Comparison of ENCODE assay signal across 1 cellular context in the genomic region with DNA sequence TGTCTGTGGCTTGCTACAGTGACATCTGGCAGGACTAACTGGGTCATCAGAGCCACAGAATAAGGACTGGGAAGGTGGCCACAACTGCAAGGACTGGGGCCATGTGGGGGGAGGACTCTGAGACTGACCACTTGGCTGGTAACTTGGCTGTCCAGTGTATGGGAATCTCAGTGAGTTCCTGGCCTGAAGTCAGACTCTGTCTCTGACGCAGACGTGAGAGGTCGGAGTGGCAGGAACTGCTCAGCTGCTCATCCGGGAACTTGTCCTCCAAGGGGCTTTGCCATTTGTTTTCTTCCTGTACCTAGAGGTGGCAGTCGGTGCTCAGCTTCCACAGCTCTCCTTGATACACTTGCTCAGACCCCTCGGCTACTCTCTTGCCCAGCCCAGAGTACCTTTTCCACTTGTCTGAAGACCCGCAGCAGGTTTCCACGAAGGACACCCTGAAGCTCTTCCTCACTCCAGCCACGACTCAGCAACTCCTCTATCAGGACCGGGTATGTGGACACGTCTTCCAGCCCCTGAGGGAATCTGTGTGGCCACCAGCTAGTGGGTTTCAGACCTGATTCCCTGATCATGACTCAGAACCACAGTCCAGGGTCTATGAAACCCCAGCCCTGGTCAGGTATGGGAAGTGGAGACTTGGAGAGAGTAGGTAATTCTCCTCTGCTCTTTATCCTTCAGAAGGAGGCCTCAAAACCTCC.
TF ChIP-seq lines count a peak whose summit lies in the region.

No MANE protein-coding gene starts in this region.

TF ChIP-seq in HepG2, 621 proteins besides CTCF, POLR2A, EP300 and RAD21 (continued from another document and continues in another):
- TF ChIP-seq ZSCAN5A (CRISPR knock-in tag; IDR thresholded peaks at IDR 0.05; ENCODE audit: borderline replicate concordance) (no peak), ELF1 (CRISPR knock-in tag; IDR thresholded peaks at IDR 0.05) (peak; percentile 29; the same call in 1 of the 2 replicates), ZNF83 (CRISPR knock-in tag; IDR thresholded peaks at IDR 0.05; ENCODE audit: borderline replicate concordance) (no peak), BCL3 (CRISPR knock-in tag; IDR thresholded peaks at IDR 0.05) (no peak), AHR (CRISPR knock-in tag; IDR thresholded peaks at IDR 0.05) (peak; percentile 25; the same call in 1 of the 2 replicates), ZNF724P (CRISPR knock-in tag; IDR thresholded peaks at IDR 0.05; ENCODE audit: borderline replicate concordance) (no peak), ZSCAN25 (CRISPR knock-in tag; IDR thresholded peaks at IDR 0.05) (no peak), ZBTB8A (CRISPR knock-in tag; IDR thresholded peaks at IDR 0.05; ENCODE audit: borderline replicate concordance, low read depth) (no peak), ZNF263 (CRISPR knock-in tag; IDR thresholded peaks at IDR 0.05) (peak; percentile 58; the same call in 1 of the 2 replicates), THAP11 (CRISPR knock-in tag; IDR thresholded peaks at IDR 0.05) (0 out of 2 replicates have a peak, but pooled peaks have one; percentile 22), ZNF503 (CRISPR knock-in tag; IDR thresholded peaks at IDR 0.05) (no peak), ZNF574 (CRISPR knock-in tag; IDR thresholded peaks at IDR 0.05) (no peak), TFAP4 (IDR thresholded peaks at IDR 0.05; ENCODE audit: borderline replicate concordance, low read depth) (peak; percentile 70; the same call in 1 of the 2 replicates), ZNF180 (CRISPR knock-in tag; IDR thresholded peaks at IDR 0.05; ENCODE audit: borderline replicate concordance, low read depth) (no peak), ZNF253 (CRISPR knock-in tag; IDR thresholded peaks at IDR 0.05; ENCODE audit: borderline replicate concordance) (no peak), ZNF605 (CRISPR knock-in tag; IDR thresholded peaks at IDR 0.05) (peak; percentile 66; the same call in 1 of the 2 replicates), NFKBIZ (CRISPR knock-in tag; IDR thresholded peaks at IDR 0.05) (no peak), SAP130 (CRISPR knock-in tag; IDR thresholded peaks at IDR 0.05; ENCODE audit: low read depth) (peak; percentile 35), ZNF788 (CRISPR knock-in tag; IDR thresholded peaks at IDR 0.05; ENCODE audit: borderline replicate concordance) (peak; percentile 41; the same call in 1 of the 2 replicates), TFDP2 (CRISPR knock-in tag; IDR thresholded peaks at IDR 0.05) (no peak), ZNF772 (CRISPR knock-in tag; IDR thresholded peaks at IDR 0.05) (peak; percentile 59; the same call in 1 of the 2 replicates), ZNF160 (CRISPR knock-in tag; IDR thresholded peaks at IDR 0.05) (0 out of 2 replicates have a peak, but pooled peaks have one; percentile 31), NR2C2 (CRISPR knock-in tag; IDR thresholded peaks at IDR 0.05; ENCODE audit: borderline replicate concordance) (0 out of 2 replicates have a peak, but pooled peaks have one; percentile 22), PHF20 (CRISPR knock-in tag; IDR thresholded peaks at IDR 0.05) (peak; percentile 61), AKAP8 (CRISPR knock-in tag; IDR thresholded peaks at IDR 0.05) (no peak), TBL1XR1 (IDR thresholded peaks at IDR 0.05; ENCODE audit: borderline replicate concordance, low read length, partially characterized antibody) (no peak), MAFK (conservative IDR thresholded peaks at IDR 0.05 in 1 of 2, IDR thresholded peaks at IDR 0.05 in 1 of 2; ENCODE audit: low read length in 2 of 2) (no peak), TRAFD1 (CRISPR knock-in tag; IDR thresholded peaks at IDR 0.05; ENCODE audit: borderline replicate concordance) (no peak), ZNF501 (CRISPR knock-in tag; IDR thresholded peaks at IDR 0.05) (0 out of 2 replicates have a peak, but pooled peaks have one; percentile 29), HDAC1 (CRISPR knock-in tag; IDR thresholded peaks at IDR 0.05) (no peak)
- TF ChIP-seq, protein P1, sequence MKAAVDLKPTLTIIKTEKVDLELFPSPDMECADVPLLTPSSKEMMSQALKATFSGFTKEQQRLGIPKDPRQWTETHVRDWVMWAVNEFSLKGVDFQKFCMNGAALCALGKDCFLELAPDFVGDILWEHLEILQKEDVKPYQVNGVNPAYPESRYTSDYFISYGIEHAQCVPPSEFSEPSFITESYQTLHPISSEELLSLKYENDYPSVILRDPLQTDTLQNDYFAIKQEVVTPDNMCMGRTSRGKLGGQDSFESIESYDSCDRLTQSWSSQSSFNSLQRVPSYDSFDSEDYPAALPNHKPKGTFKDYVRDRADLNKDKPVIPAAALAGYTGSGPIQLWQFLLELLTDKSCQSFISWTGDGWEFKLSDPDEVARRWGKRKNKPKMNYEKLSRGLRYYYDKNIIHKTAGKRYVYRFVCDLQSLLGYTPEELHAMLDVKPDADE (CRISPR knock-in tag; IDR thresholded peaks at IDR 0.05): no peak
- TF ChIP-seq, protein P2, sequence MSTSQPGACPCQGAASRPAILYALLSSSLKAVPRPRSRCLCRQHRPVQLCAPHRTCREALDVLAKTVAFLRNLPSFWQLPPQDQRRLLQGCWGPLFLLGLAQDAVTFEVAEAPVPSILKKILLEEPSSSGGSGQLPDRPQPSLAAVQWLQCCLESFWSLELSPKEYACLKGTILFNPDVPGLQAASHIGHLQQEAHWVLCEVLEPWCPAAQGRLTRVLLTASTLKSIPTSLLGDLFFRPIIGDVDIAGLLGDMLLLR (CRISPR knock-in tag; IDR thresholded peaks at IDR 0.05): no peak
- TF ChIP-seq, protein P3, sequence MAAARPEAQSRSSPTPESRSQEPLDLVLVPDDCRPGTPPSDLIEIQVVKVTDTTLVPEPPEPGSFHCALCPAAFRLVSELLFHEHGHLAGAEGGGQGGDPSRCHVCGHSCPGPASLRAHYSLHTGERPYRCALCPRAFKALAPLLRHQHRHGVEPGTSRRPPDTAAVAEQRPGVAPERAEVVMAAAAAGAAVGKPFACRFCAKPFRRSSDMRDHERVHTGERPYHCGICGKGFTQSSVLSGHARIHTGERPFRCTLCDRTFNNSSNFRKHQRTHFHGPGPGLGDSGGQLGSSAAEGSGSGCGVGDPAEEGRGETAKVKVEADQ (CRISPR knock-in tag; IDR thresholded peaks at IDR 0.05; ENCODE audit: borderline replicate concordance): no peak
- TF ChIP-seq, protein P4, sequence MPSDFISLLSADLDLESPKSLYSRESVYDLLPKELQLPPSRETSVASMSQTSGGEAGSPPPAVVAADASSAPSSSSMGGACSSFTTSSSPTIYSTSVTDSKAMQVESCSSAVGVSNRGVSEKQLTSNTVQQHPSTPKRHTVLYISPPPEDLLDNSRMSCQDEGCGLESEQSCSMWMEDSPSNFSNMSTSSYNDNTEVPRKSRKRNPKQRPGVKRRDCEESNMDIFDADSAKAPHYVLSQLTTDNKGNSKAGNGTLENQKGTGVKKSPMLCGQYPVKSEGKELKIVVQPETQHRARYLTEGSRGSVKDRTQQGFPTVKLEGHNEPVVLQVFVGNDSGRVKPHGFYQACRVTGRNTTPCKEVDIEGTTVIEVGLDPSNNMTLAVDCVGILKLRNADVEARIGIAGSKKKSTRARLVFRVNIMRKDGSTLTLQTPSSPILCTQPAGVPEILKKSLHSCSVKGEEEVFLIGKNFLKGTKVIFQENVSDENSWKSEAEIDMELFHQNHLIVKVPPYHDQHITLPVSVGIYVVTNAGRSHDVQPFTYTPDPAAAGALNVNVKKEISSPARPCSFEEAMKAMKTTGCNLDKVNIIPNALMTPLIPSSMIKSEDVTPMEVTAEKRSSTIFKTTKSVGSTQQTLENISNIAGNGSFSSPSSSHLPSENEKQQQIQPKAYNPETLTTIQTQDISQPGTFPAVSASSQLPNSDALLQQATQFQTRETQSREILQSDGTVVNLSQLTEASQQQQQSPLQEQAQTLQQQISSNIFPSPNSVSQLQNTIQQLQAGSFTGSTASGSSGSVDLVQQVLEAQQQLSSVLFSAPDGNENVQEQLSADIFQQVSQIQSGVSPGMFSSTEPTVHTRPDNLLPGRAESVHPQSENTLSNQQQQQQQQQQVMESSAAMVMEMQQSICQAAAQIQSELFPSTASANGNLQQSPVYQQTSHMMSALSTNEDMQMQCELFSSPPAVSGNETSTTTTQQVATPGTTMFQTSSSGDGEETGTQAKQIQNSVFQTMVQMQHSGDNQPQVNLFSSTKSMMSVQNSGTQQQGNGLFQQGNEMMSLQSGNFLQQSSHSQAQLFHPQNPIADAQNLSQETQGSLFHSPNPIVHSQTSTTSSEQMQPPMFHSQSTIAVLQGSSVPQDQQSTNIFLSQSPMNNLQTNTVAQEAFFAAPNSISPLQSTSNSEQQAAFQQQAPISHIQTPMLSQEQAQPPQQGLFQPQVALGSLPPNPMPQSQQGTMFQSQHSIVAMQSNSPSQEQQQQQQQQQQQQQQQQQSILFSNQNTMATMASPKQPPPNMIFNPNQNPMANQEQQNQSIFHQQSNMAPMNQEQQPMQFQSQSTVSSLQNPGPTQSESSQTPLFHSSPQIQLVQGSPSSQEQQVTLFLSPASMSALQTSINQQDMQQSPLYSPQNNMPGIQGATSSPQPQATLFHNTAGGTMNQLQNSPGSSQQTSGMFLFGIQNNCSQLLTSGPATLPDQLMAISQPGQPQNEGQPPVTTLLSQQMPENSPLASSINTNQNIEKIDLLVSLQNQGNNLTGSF (CRISPR knock-in tag; IDR thresholded peaks at IDR 0.05): no peak
